10 cellular contexts compared by ENCODE assay signal in the genomic region with DNA sequence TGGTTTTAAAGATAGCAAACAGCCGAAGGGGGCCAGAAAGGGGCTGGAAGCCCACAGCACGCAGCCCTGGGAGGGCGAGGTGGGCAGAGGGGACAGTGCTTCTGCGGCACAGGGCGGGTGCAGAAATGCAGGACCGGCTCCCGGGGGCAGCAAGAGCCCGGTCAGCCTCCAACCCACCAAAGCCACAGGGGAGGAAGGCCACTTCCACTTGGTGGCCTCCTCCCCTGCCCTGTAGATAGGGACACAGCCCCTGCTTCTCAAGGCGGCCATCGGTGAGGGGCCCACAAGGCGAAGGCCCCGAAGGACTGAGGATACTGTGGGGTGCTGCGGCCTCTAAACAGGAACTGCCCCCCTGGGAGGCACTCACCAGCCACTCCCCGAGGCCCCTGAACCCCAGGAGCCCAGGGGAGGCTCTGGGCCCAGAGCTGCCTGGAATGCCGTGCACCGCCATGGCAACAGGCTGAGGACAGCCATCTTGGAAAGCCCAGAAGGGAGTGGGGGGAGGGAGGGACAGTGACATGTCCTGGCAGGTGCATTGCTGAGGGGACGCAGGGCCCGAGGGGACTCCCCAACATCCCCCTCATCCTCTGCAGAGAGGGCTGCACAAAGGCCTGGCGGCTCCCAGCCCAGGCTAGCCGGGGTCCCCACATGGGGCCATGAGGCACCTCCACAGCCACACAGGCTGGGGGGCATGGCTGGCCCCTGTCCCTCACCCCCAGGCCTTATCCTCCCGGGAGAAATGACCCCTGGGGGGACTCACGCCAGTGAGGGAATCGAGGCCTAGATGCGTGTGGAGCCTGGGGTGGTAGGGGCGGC.
DNase-seq lines count a peak whose midpoint lies in the region; ATAC-seq and TF ChIP-seq lines count a peak whose summit lies in the region.
"Had no signal": no experiment of that assay in that cellular context is flagged by ENCODE, and none has a peak within 500 bp of the region (broad histone marks: within the 10 kb centered on the region; RNA-seq: fewer than 3 reads in every experiment).

No MANE protein-coding gene starts in this region.

- peak in 1 of 2 donors; percentile 0 for ATAC-seq in lower lobe of right lung

- H3K36me3 Mint-ChIP-seq in activated naive CD4-positive, alpha-beta T cell treated with anti-CD3 and anti-CD28 coated beads, Interleukin-2, amount 10 ng/mL, durations not matched to agents 7 days and 5 days, result peaks cover 24% of the 10 kb centered on the region
- H3K36me3 Mint-ChIP-seq in activated T-helper 1 cell treated with anti-CD3 and anti-CD28 coated beads, Interleukin-12 subunit alpha, Interleukin-12 subunit beta, Interleukin-2, Interleukin-4 antibody, amounts not matched to agents 30 ng/mL and 10 ng/mL and 1 ng/mL, durations not matched to agents 14 hours and 24 hours and 36 hours (ENCODE audit: low read depth), result peaks cover 6% of the 10 kb centered on the region

- H3K27ac ChIP-seq in lower lobe of right lung (peak overlapping the region; percentile 84), tibial nerve (peak overlapping the region; percentile 37 to 86 (median 72))
- H3K27ac ChIP-seq: C4-2B had no signal

- intact Hi-C loops in activated T-helper 1 cell treated with anti-CD3 and anti-CD28 coated beads, Interleukin-12 subunit alpha, Interleukin-12 subunit beta, Interleukin-2, Interleukin-4 antibody, amounts not matched to agents 30 ng/mL and 10 ng/mL and 1 ng/mL, durations not matched to agents 14 hours and 24 hours and 36 hours (cut with micrococcal nuclease), result loop anchor here (1.0 to 10.0 kb wide), 8 partner anchors 14 to 472 kb away; partner anchors contain the start of gene SCARB1
- intact Hi-C loops in lower lobe of right lung (cut with DNase I), result no loop called here

- H3K27ac Mint-ChIP-seq in activated naive CD4-positive, alpha-beta T cell treated with anti-CD3 and anti-CD28 coated beads, Interleukin-2, amount 10 ng/mL, durations not matched to agents 7 days and 5 days, result peak overlapping the region; percentile 92
- H3K27ac Mint-ChIP-seq in activated T-helper 1 cell treated with anti-CD3 and anti-CD28 coated beads, Interleukin-12 subunit alpha, Interleukin-12 subunit beta, Interleukin-2, Interleukin-4 antibody, amounts not matched to agents 30 ng/mL and 10 ng/mL and 1 ng/mL, durations not matched to agents 14 hours and 24 hours and 36 hours, result peak overlapping the region; percentile 34

- no peak for TF ChIP-seq EP300 in tibial nerve (IDR thresholded peaks at IDR 0.05)

- no peaks in the 10 kb centered on the region for H3K27me3 Mint-ChIP-seq in activated naive CD4-positive, alpha-beta T cell treated with anti-CD3 and anti-CD28 coated beads, Interleukin-2, amount 10 ng/mL, durations not matched to agents 7 days and 5 days
- peaks cover 2% of the 10 kb centered on the region for H3K27me3 Mint-ChIP-seq in activated T-helper 1 cell treated with anti-CD3 and anti-CD28 coated beads, Interleukin-12 subunit alpha, Interleukin-12 subunit beta, Interleukin-2, Interleukin-4 antibody, amounts not matched to agents 30 ng/mL and 10 ng/mL and 1 ng/mL, durations not matched to agents 14 hours and 24 hours and 36 hours (ENCODE audit: insufficient read depth)

- H3K4me3 ChIP-seq in lower lobe of right lung (peak overlapping the region; percentile 27), tibial nerve (no peak overlapping the region)

- H3K27me3 ChIP-seq in lower lobe of right lung (ENCODE audit: low read depth) (no peaks in the 10 kb centered on the region), tibial nerve (no peaks in the 10 kb centered on the region)

- 74 to 75% methylated on average over 24 to 25 of the region's 25 CpGs for WGBS in tibial nerve, 2 donors

- H3K4me3 Mint-ChIP-seq in activated naive CD4-positive, alpha-beta T cell treated with anti-CD3 and anti-CD28 coated beads, Interleukin-2, amount 10 ng/mL, durations not matched to agents 7 days and 5 days, result peak overlapping the region; percentile 60
- peak overlapping the region; percentile 39 for H3K4me3 Mint-ChIP-seq in activated T-helper 1 cell treated with anti-CD3 and anti-CD28 coated beads, Interleukin-12 subunit alpha, Interleukin-12 subunit beta, Interleukin-2, Interleukin-4 antibody, amounts not matched to agents 30 ng/mL and 10 ng/mL and 1 ng/mL, durations not matched to agents 14 hours and 24 hours and 36 hours

- H3K4me1 Mint-ChIP-seq in activated naive CD4-positive, alpha-beta T cell treated with anti-CD3 and anti-CD28 coated beads, Interleukin-2, amount 10 ng/mL, durations not matched to agents 7 days and 5 days, result peaks cover 75% of the 10 kb centered on the region
- peaks cover 35% of the 10 kb centered on the region for H3K4me1 Mint-ChIP-seq in activated T-helper 1 cell treated with anti-CD3 and anti-CD28 coated beads, Interleukin-12 subunit alpha, Interleukin-12 subunit beta, Interleukin-2, Interleukin-4 antibody, amounts not matched to agents 30 ng/mL and 10 ng/mL and 1 ng/mL, durations not matched to agents 14 hours and 24 hours and 36 hours (ENCODE audit: low read depth)

- peaks cover 67% of the 10 kb centered on the region for H3K4me1 ChIP-seq in lower lobe of right lung
- peaks cover 1 to 77% (median 49%) of the 10 kb centered on the region in 4 donors for H3K4me1 ChIP-seq in tibial nerve

- CTCF ChIA-PET in activated naive CD4-positive, alpha-beta T cell treated with anti-CD3 and anti-CD28 coated beads, Interleukin-2, amount 10 ng/mL, durations not matched to agents 7 days and 5 days (lab: Charles Lee), result interaction anchor here (0.9 to 1.3 kb wide), 2 partner anchors 13 to 16 kb away, joined by 3 to 6 read pairs; no protein-coding TSS in a partner anchor

- no peak for DNase-seq in activated naive CD4-positive, alpha-beta T cell treated with anti-CD3 and anti-CD28 coated beads, Interleukin-2, amount 10 ng/mL, durations not matched to agents 7 days and 5 days
- DNase-seq in activated naive CD4-positive, alpha-beta T cell (lab: John Stamatoyannopoulos, UW), result no peak
- no peak for DNase-seq in activated T-helper 1 cell treated with anti-CD3 and anti-CD28 coated beads, Interleukin-12 subunit alpha, Interleukin-12 subunit beta, Interleukin-2, Interleukin-4 antibody, amounts not matched to agents 30 ng/mL and 10 ng/mL and 1 ng/mL, durations not matched to agents 14 hours and 24 hours and 36 hours (ENCODE audit: low spot score)
- no peak for DNase-seq in lower lobe of right lung
- no peak for DNase-seq in tibial nerve (ENCODE audit: low spot score in 2 of 2)
- no peak for DNase-seq in NCI-H1694 (lab: John Stamatoyannopoulos, UW)
- DNase-seq in NCI-H526 (lab: John Stamatoyannopoulos, UW), result no peak
- DNase-seq in NCI-H1417 treated with DMSO at 0.1 percent for 48 hours (lab: John Stamatoyannopoulos, UW), result no peak
- DNase-seq: NCI-H446 treated with DMSO at 0.1 percent for 48 hours had no signal

- no peak for TF ChIP-seq POLR2A in tibial nerve (IDR thresholded peaks at IDR 0.05)

- H3K9me3 Mint-ChIP-seq in activated naive CD4-positive, alpha-beta T cell treated with anti-CD3 and anti-CD28 coated beads, Interleukin-2, amount 10 ng/mL, durations not matched to agents 7 days and 5 days, result no peaks in the 10 kb centered on the region
- no peaks in the 10 kb centered on the region for H3K9me3 Mint-ChIP-seq in activated T-helper 1 cell treated with anti-CD3 and anti-CD28 coated beads, Interleukin-12 subunit alpha, Interleukin-12 subunit beta, Interleukin-2, Interleukin-4 antibody, amounts not matched to agents 30 ng/mL and 10 ng/mL and 1 ng/mL, durations not matched to agents 14 hours and 24 hours and 36 hours

- H3K9me3 ChIP-seq in lower lobe of right lung (no peaks in the 10 kb centered on the region), tibial nerve (no peaks in the 10 kb centered on the region)

- H3K36me3 ChIP-seq in lower lobe of right lung (peaks cover 41% of the 10 kb centered on the region), tibial nerve (peaks cover 0 to 44% (median 0%) of the 10 kb centered on the region in 3 donors)

- no peak for TF ChIP-seq CTCF in lower lobe of right lung (IDR thresholded peaks at IDR 0.05)
- no peak for TF ChIP-seq CTCF in tibial nerve (IDR thresholded peaks at IDR 0.05)
